27 cellular contexts compared by ENCODE assay signal in genomic region chr4:8008391-8008790, GRCh38.
"Had no signal": no experiment of that assay in that cellular context is flagged by ENCODE, and none has a peak within 500 bp of the region (broad histone marks: within the 10 kb centered on the region; RNA-seq: fewer than 3 reads in every experiment).

No MANE protein-coding gene starts in this region.

- DNase-seq: natural killer cell; nucleus accumbens; ovary; psoas muscle; right lobe of liver; sigmoid colon; small intestine; stimulated activated CD4-positive, alpha-beta T cell treated with anti-CD3 and anti-CD28 coated beads, Interleukin-15, amount 100 ng/mL, for 24 hours; stimulated activated CD4-positive, alpha-beta T cell treated with anti-CD3 and anti-CD28 coated beads, Interleukin-2, amount 100 ng/mL, for 24 hours; stimulated activated CD4-positive, alpha-beta T cell treated with anti-CD3 and anti-CD28 coated beads, Interleukin-2, amount 100 ng/mL, for 48 hours; stimulated activated CD4-positive, alpha-beta T cell treated with anti-CD3 and anti-CD28 coated beads, Interleukin-4, amount 100 ng/mL, for 24 hours; stimulated activated naive CD4-positive, alpha-beta T cell treated with Interleukin-2 at 50 U/mL for 16 hours; stomach; thyroid gland; trophoblast cell; upper lobe of left lung had no signal

- H3K27me3 Mint-ChIP-seq: stimulated activated naive CD8-positive, alpha-beta T cell treated with anti-CD3 and anti-CD28 coated beads, Interleukin-15, Interleukin-2, amounts not matched to agents 100 ng/mL and 50 ng/mL, for 24 hours had no signal

- H3K36me3 ChIP-seq: neutrophil, ovary, right lobe of liver, vagina had no signal

- H3K36me3 Mint-ChIP-seq: natural killer cell; stimulated activated effector memory CD8-positive, alpha-beta T cell treated with anti-CD3 and anti-CD28 coated beads, Interleukin-12 subunit alpha, Interleukin-12 subunit beta, amount 100 ng/mL, for 72 hours had no signal

- H3K27ac Mint-ChIP-seq: natural killer cell; nephron; progenitor cell of endocrine pancreas; stimulated activated naive CD8-positive, alpha-beta T cell treated with anti-CD3 and anti-CD28 coated beads, Interleukin-15, Interleukin-2, amounts not matched to agents 100 ng/mL and 50 ng/mL, for 24 hours had no signal

- H3K9me3 ChIP-seq: neutrophil, ovary, psoas muscle, right lobe of liver, sigmoid colon, stomach, thoracic aorta, thyroid gland, tibial nerve, upper lobe of left lung, vagina had no signal

- ATAC-seq: natural killer cell; psoas muscle; right cardiac atrium; right lobe of liver; stimulated activated effector memory CD8-positive, alpha-beta T cell treated with anti-CD3 and anti-CD28 coated beads, Interleukin-12 subunit alpha, Interleukin-12 subunit beta, amount 100 ng/mL, for 72 hours had no signal

- H3K27ac ChIP-seq: neutrophil, ovary, parathyroid adenoma, psoas muscle, right lobe of liver, sigmoid colon, stomach, thoracic aorta, thyroid gland, tibial nerve, upper lobe of left lung, vagina had no signal

- H3K4me3 ChIP-seq: ovary, psoas muscle, right lobe of liver, sigmoid colon, stomach, thoracic aorta, thyroid gland, tibial nerve, upper lobe of left lung, vagina had no signal

- H3K4me1 ChIP-seq: parathyroid adenoma, right lobe of liver, vagina had no signal

- H3K27me3 ChIP-seq: ovary, right lobe of liver, sigmoid colon, stomach, thyroid gland, tibial nerve, upper lobe of left lung, vagina had no signal

- H3K4me3 Mint-ChIP-seq: natural killer cell; nephron; stimulated activated effector memory CD8-positive, alpha-beta T cell treated with anti-CD3 and anti-CD28 coated beads, Interleukin-12 subunit alpha, Interleukin-12 subunit beta, amount 100 ng/mL, for 72 hours; stimulated activated naive B cell treated with anti-CD40 and anti-IgM and Interleukin-4, amounts not matched to agents 10 μg/mL and 1 μg/mL and 100 μg/mL, for 72 hours; stimulated activated naive CD8-positive, alpha-beta T cell treated with anti-CD3 and anti-CD28 coated beads, Interleukin-15, Interleukin-2, amounts not matched to agents 100 ng/mL and 50 ng/mL, for 24 hours had no signal

- H3K9me3 Mint-ChIP-seq: natural killer cell; nephron; stimulated activated effector memory CD8-positive, alpha-beta T cell treated with anti-CD3 and anti-CD28 coated beads, Interleukin-12 subunit alpha, Interleukin-12 subunit beta, amount 100 ng/mL, for 72 hours; stimulated activated naive CD8-positive, alpha-beta T cell treated with anti-CD3 and anti-CD28 coated beads, Interleukin-15, Interleukin-2, amounts not matched to agents 100 ng/mL and 50 ng/mL, for 24 hours had no signal

- H3K4me1 Mint-ChIP-seq: natural killer cell; stimulated activated effector memory CD8-positive, alpha-beta T cell treated with anti-CD3 and anti-CD28 coated beads, Interleukin-12 subunit alpha, Interleukin-12 subunit beta, amount 100 ng/mL, for 72 hours had no signal
